Comparison of ENCODE assay signal across 19 cellular contexts in the genomic region with DNA sequence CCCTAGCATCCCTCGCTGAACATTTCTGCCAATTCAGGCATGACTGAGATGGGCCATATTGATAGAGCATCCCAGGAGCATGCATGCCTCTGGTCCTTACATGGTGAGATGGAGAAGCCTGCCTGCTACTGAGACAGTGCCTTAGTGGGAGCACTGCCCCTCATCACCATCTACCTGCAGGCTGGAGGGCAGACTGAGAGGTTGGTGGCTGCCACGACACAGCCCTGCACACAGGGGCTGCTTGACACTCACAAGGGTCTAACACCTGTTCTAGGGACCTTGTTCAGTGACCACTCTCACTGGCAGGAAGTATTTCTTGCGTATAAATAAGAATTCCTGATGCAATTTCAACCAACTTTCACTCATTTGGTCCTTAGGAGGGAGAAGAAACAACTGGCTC. TPM values are rescaled to one million over a fixed set of nuclear protein-coding genes. Genes with fewer than 3 reads are reported as not detected.
DNase-seq lines count a peak whose midpoint lies in the region; ATAC-seq, FAIRE-seq and TF ChIP-seq lines count a peak whose summit lies in the region.
"Had no signal": no experiment of that assay in that cellular context is flagged by ENCODE, and none has a peak within 500 bp of the region (broad histone marks: within the 10 kb centered on the region; RNA-seq: fewer than 3 reads in every experiment).

No MANE protein-coding gene starts in this region.

- 40% methylated on average over 3 of the region's 3 CpGs for WGBS in GM12878 (ENCODE audit: insufficient coverage, insufficient replicate concordance, low lambda C conversion rate, missing lambda C conversion rate)
- 80% methylated on average over 3 of the region's 3 CpGs for WGBS in esophagus muscularis mucosa
- WGBS in trophoblast cell (ENCODE audit: extremely low coverage, insufficient coverage, insufficient read length) = no CpG with 5 or more reads among the region's 3 CpGs

- TF ChIP-seq EP300 in GM12878 (IDR thresholded peaks at IDR 0.05; ENCODE audit: borderline replicate concordance in 1 of 2, control insufficient read depth in 1 of 2, low read depth in 2 of 2, low read length in 2 of 2) (no peak), esophagus muscularis mucosa (IDR thresholded peaks at IDR 0.05) (no peak)

- no peaks in the 10 kb centered on the region for H3K9me3 Mint-ChIP-seq in stimulated activated memory B cell treated with anti-CD40 and anti-IgM and Interleukin-4, amounts not matched to agents 10 μg/mL and 1 μg/mL and 100 μg/mL, for 72 hours
- H3K9me3 Mint-ChIP-seq: CD4-positive, alpha-beta T cell had no signal

- no peak overlapping the region for H2BK5ac ChIP-seq in trophoblast cell (ENCODE audit: low read depth, low read length, poor library complexity)

- H2AK5ac ChIP-seq in trophoblast cell (ENCODE audit: low read length) = no peak overlapping the region

- in situ Hi-C loops in GM12878 (cut with MboI) = no loop called here
- in situ Hi-C loops in brain microvascular endothelial cell (cut with HindIII; ENCODE audit: low pct_ligation_motif_present, low sequenced_read_pairs) = no loop called here

- H3K9me3 ChIP-seq in GM12878 (replicated peaks; ENCODE audit: control insufficient read depth, insufficient read depth, low read length) (no peaks in the 10 kb centered on the region), esophagus muscularis mucosa (no peaks in the 10 kb centered on the region), trophoblast cell (ENCODE audit: insufficient read depth, low read depth, low read length) (peaks cover 2% of the 10 kb centered on the region)
- H3K9me3 ChIP-seq: BLaER1 treated with 17β-estradiol and CSF1 and Interleukin-3, amounts not matched to agents 10 nM and 100 nM; Caco-2 had no signal

- intact Hi-C loops in GM12878 (cut with micrococcal nuclease; ENCODE audit: unreplicated experiment) (no loop called here), esophagus muscularis mucosa (cut with DNase I) (no loop called here)

- H3K4me3 Mint-ChIP-seq in stimulated activated memory B cell treated with anti-CD40 and anti-IgM and Interleukin-4, amounts not matched to agents 10 μg/mL and 1 μg/mL and 100 μg/mL, for 72 hours = no peak overlapping the region
- H3K4me3 Mint-ChIP-seq: B cell; CD4-positive, alpha-beta T cell had no signal

- no peaks in the 10 kb centered on the region for H3K4me1 Mint-ChIP-seq in stimulated activated memory B cell treated with anti-CD40 and anti-IgM and Interleukin-4, amounts not matched to agents 10 μg/mL and 1 μg/mL and 100 μg/mL, for 72 hours
- H3K4me1 Mint-ChIP-seq: B cell had no signal

- H3K4me1 ChIP-seq in GM12878 (ENCODE audit: control insufficient read depth, insufficient read depth, low read length) = no peaks in the 10 kb centered on the region
- no peaks in the 10 kb centered on the region for H3K4me1 ChIP-seq in esophagus muscularis mucosa
- no peaks in the 10 kb centered on the region for H3K4me1 ChIP-seq in trophoblast cell (ENCODE audit: control insufficient read depth in 1 of 2, insufficient read depth in 2 of 2, low read length in 2 of 2)
- H3K4me1 ChIP-seq: Caco-2 had no signal

- RAD21 ChIA-PET in GM12878 (lab: Charles Lee; ENCODE audit: unreplicated experiment) = no interaction called here

- H3K36me3 Mint-ChIP-seq in stimulated activated memory B cell treated with anti-CD40 and anti-IgM and Interleukin-4, amounts not matched to agents 10 μg/mL and 1 μg/mL and 100 μg/mL, for 72 hours = peaks cover 18% of the 10 kb centered on the region

- H3K79me2 ChIP-seq in GM12878 (ENCODE audit: control insufficient read depth, insufficient read depth, low read length) (no peaks in the 10 kb centered on the region), trophoblast cell (ENCODE audit: control insufficient read depth, insufficient read depth, low read length, poor library complexity) (no peaks in the 10 kb centered on the region)

- no peak overlapping the region for H2AFZ ChIP-seq in GM12878 (ENCODE audit: control insufficient read depth, low read depth, low read length)
- no peak overlapping the region for H2AFZ ChIP-seq in trophoblast cell (ENCODE audit: insufficient read depth, low read length, poor library complexity)
- H2AFZ ChIP-seq: GM23248 had no signal

- no peak for ATAC-seq in GM12878
- no peak for ATAC-seq in stimulated activated memory B cell treated with anti-CD40 and anti-IgM and Interleukin-4, amounts not matched to agents 10 μg/mL and 1 μg/mL and 100 μg/mL, for 72 hours
- ATAC-seq: HCT116 had no signal

- DNase-seq in GM12878 (ENCODE audit: low read depth, low spot score) (no peak), esophagus muscularis mucosa (ENCODE audit: extremely low spot score) (peak; percentile 74), trophoblast cell (no peak), hippocampal formation (lab: John Stamatoyannopoulos, UW) (no peak), brain microvascular endothelial cell (no peak)
- DNase-seq: Caco-2; CD4-positive, alpha-beta T cell; GM23248; H7; IMR-90 had no signal

- H3K4me3 ChIP-seq in GM12878 (no peak overlapping the region), esophagus muscularis mucosa (no peak overlapping the region), trophoblast cell (ENCODE audit: low read depth, low read length) (no peak overlapping the region), brain microvascular endothelial cell (ENCODE audit: low read depth, low read length) (no peak overlapping the region)
- H3K4me3 ChIP-seq: BLaER1 treated with 17β-estradiol and CSF1 and Interleukin-3, amounts not matched to agents 10 nM and 100 nM; GM23248 had no signal

- no peak overlapping the region for H2BK120ac ChIP-seq in trophoblast cell (ENCODE audit: insufficient read depth, low read length, poor library complexity)

- FAIRE-seq in GM12878 (lab: Jason Lieb, UNC) = no peak
- FAIRE-seq: D721Med, G401.6, GM12892, GM18507, HTR-8/SVneo had no signal

- no peak overlapping the region for H3K27ac Mint-ChIP-seq in stimulated activated memory B cell treated with anti-CD40 and anti-IgM and Interleukin-4, amounts not matched to agents 10 μg/mL and 1 μg/mL and 100 μg/mL, for 72 hours
- H3K27ac Mint-ChIP-seq: B cell; CD4-positive, alpha-beta T cell had no signal

- H3K4ac ChIP-seq in trophoblast cell (ENCODE audit: low read depth, low read length) = no peak overlapping the region

- no peak overlapping the region for H4K12ac ChIP-seq in trophoblast cell (ENCODE audit: low read depth, low read length)

- H3K36me3 ChIP-seq in GM12878 (ENCODE audit: control insufficient read depth in 2 of 2, insufficient read depth in 2 of 2, low read length in 1 of 2) = peaks cover 0 to 3% of the 10 kb centered on the region in 2 experiments; a peak in 2 of 4 replicates
- H3K36me3 ChIP-seq in esophagus muscularis mucosa = peaks cover 58 to 92% (median 86%) of the 10 kb centered on the region in 4 donors
- peaks cover 38 to 42% of the 10 kb centered on the region in 2 experiments for H3K36me3 ChIP-seq in trophoblast cell (ENCODE audit: control insufficient read depth in 1 of 2, insufficient read depth in 2 of 2, low read length in 2 of 2)
- peaks cover 38% of the 10 kb centered on the region for H3K36me3 ChIP-seq in brain microvascular endothelial cell (replicated peaks)

- SMC1A ChIA-PET in GM12878 (lab: Charles Lee; ENCODE audit: uncharacterized antibody, unreplicated experiment) = no interaction called here

- H3K79me1 ChIP-seq in trophoblast cell (ENCODE audit: low read length) = no peaks in the 10 kb centered on the region

- H3K27ac ChIP-seq in GM12878 (ENCODE audit: control insufficient read depth, insufficient read depth) (no peak overlapping the region), esophagus muscularis mucosa (replicated peaks in 1 of 4) (no peak overlapping the region), trophoblast cell (ENCODE audit: low read depth, low read length) (no peak overlapping the region), brain microvascular endothelial cell (no peak overlapping the region)
- H3K27ac ChIP-seq: BLaER1 treated with 17β-estradiol and CSF1 and Interleukin-3, amounts not matched to agents 10 nM and 100 nM; GM23248 had no signal

- no peak overlapping the region for H2BK12ac ChIP-seq in trophoblast cell (ENCODE audit: low read length)

- TF ChIP-seq RAD21 in GM12878 (IDR thresholded peaks at IDR 0.05; ENCODE audit: insufficient read depth, low read depth, low read length) = no peak

- H3K9ac ChIP-seq in GM12878 (ENCODE audit: control insufficient read depth, insufficient read depth, low read length) (no peak overlapping the region), trophoblast cell (ENCODE audit: low read length) (no peak overlapping the region)
- H3K9ac ChIP-seq: BLaER1 treated with 17β-estradiol and CSF1 and Interleukin-3, amounts not matched to agents 10 nM and 100 nM; GM23248 had no signal

- H3K4me2 ChIP-seq in GM12878 (ENCODE audit: control insufficient read depth, insufficient read depth) (no peak overlapping the region), trophoblast cell (ENCODE audit: low read length) (no peak overlapping the region)
- H3K4me2 ChIP-seq: BLaER1 treated with 17β-estradiol and CSF1 and Interleukin-3, amounts not matched to agents 10 nM and 100 nM had no signal

- H3K23ac ChIP-seq in trophoblast cell (ENCODE audit: low read length) = peak overlapping the region; percentile 40

- H3K14ac ChIP-seq in trophoblast cell (ENCODE audit: low read length) = no peak overlapping the region

- H3K27me3 ChIP-seq in GM12878 (replicated peaks in 1 of 2; ENCODE audit: control insufficient read depth in 2 of 2, insufficient read depth in 2 of 2, low read length in 1 of 2) = no peaks in the 10 kb centered on the region
- H3K27me3 ChIP-seq in esophagus muscularis mucosa = no peaks in the 10 kb centered on the region
- H3K27me3 ChIP-seq in trophoblast cell (ENCODE audit: insufficient read depth, low read length) = no peaks in the 10 kb centered on the region
- no peaks in the 10 kb centered on the region for H3K27me3 ChIP-seq in brain microvascular endothelial cell (replicated peaks)
- H3K27me3 ChIP-seq: BLaER1 treated with 17β-estradiol and CSF1 and Interleukin-3, amounts not matched to agents 10 nM and 100 nM had no signal

- TF ChIP-seq CTCF in GM12878 (IDR thresholded peaks at IDR 0.05 in 2 of 3, conservative IDR thresholded peaks at IDR 0.05 in 1 of 3; ENCODE audit: control insufficient read depth in 2 of 3, extremely low read depth in 1 of 3, insufficient read depth in 1 of 3, low read depth in 3 of 3, low read length in 3 of 3) (no peak), esophagus muscularis mucosa (IDR thresholded peaks at IDR 0.05) (no peak), brain microvascular endothelial cell (IDR thresholded peaks at IDR 0.05; ENCODE audit: low read depth, low read length, missing control alignments) (no peak)

- H3K18ac ChIP-seq in trophoblast cell (ENCODE audit: low read length) = no peak overlapping the region

- no peak overlapping the region for H4K8ac ChIP-seq in trophoblast cell (ENCODE audit: low read depth, low read length)

- TF ChIP-seq POLR2A in GM12878 (IDR thresholded peaks at IDR 0.05; ENCODE audit: low read depth, low read length) (0 out of 2 replicates have a peak, but pooled peaks have one; percentile 35), esophagus muscularis mucosa (IDR thresholded peaks at IDR 0.05; ENCODE audit: low read depth) (no peak)

- no peaks in the 10 kb centered on the region for H3K27me3 Mint-ChIP-seq in stimulated activated memory B cell treated with anti-CD40 and anti-IgM and Interleukin-4, amounts not matched to agents 10 μg/mL and 1 μg/mL and 100 μg/mL, for 72 hours
- H3K27me3 Mint-ChIP-seq: B cell; CD4-positive, alpha-beta T cell had no signal

- POLR2A ChIA-PET in GM12878 (lab: Charles Lee) = no interaction called here

- CTCF ChIA-PET in GM12878 (lab: Yijun Ruan, JAX) = interaction anchor here (0.6 kb wide), 1 partner anchor 223 kb away, joined by 3 read pairs; no protein-coding TSS in a partner anchor

- H4K20me1 ChIP-seq in GM12878 (ENCODE audit: control insufficient read depth, insufficient read depth) = no peaks in the 10 kb centered on the region

- no peak overlapping the region for H4K91ac ChIP-seq in trophoblast cell (ENCODE audit: low read depth, low read length)

- BruUV-seq in GM12878 (replicated peaks; lab: Mats Ljungman, UMichigan) = no TSS peak

RNA-seq across cellular contexts. Expression of a gene that starts 34.0 kb away (rescaled TPM):
- total RNA-seq in GM12878 (2013; cell fraction: nucleolus; rRNA removed) = 19.9 and 25.9 TPM in 2 replicates
- total RNA-seq in GM12878 (2014; rRNA removed) (26.9 and 35.0 TPM in 2 replicates), GM12878 (2014; rRNA removed; fragmentation: Illumina TruSeq; extraction: Trizol) (25.5 and 26.8 TPM in 2 replicates), GM12878 (2021) (23.9 and 24.2 TPM in 2 replicates), esophagus muscularis mucosa (10 to 100 TPM; 27.0 to 59.4 (median 43.5) TPM)
- 16.3 TPM for polyA plus RNA-seq in GM12878 (2011; ENCODE audit: low read depth)
- polyA plus RNA-seq in GM12878 (2011; rRNA removed) (11.1 and 11.7 TPM in 2 replicates), GM12878 (2014; fragmentation: Illumina TruSeq; extraction: Trizol) (28.8 and 34.6 TPM in 2 replicates), GM12878 (2014; fragmentation: Nextera tagmentation; extraction: Ambion mirVana) (1 to 10 TPM; 6.5 to 7.1 TPM), GM12878 (2014; rRNA removed) (26.0 and 37.7 TPM in 2 replicates), GM12878 (2016; fragmentation: Nextera tagmentation; extraction: Ambion mirVana) (10 to 100 TPM; 39.1 to 44.5 TPM)
- 12.0 and 13.2 TPM in 2 replicates for polyA plus RNA-seq in GM12878 (2011; cell fraction: cytosol; rRNA removed)
- 10.7 and 12.1 TPM in 2 replicates for polyA plus RNA-seq in GM12878 (2011; cell fraction: nucleus; rRNA removed)
- 21.1 and 24.4 TPM in 2 replicates for polyA plus RNA-seq in GM12878 (2012)
- 13.0 and 14.8 TPM in 2 replicates for polyA minus RNA-seq in GM12878 (2011; rRNA and poly(A)+ RNA removed)
- 3.6 and 5.4 TPM in 2 replicates for polyA minus RNA-seq in GM12878 (2011; cell fraction: cytosol; rRNA and poly(A)+ RNA removed)
- polyA minus RNA-seq in GM12878 (2011; cell fraction: nucleus; rRNA and poly(A)+ RNA removed) = 6.2 and 8.6 TPM in 2 replicates
- 104 and 108 TPM in 2 replicates for polyA plus RNA-seq in trophoblast cell (2013)
